In the genomic region with DNA sequence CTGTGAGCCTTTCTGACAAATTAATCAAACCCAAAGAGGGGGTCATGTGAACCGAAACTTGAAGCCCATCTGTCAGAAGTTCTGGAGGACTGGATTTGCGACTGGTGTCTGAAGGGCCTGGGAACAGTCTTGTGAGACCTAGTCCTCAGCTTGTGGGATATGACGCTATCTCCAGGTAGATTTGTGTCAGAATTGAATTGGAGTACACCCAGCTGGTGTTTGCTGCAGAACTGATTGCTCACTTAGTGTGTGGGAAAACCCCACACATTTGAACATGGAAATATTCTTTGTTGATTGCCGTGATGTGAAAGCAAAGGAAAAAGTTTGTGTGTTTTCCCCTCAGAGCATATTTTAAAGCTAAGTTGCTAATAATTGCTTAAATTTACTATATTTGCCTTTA, we compare ENCODE assay signal across 1 cellular context.
TF ChIP-seq lines count a peak whose summit lies in the region.

No MANE protein-coding gene starts in this region.

TF ChIP-seq in GM12878, 131 proteins besides CTCF, POLR2A, EP300 and RAD21 (continued from another document):
- no peak for TF ChIP-seq SUPT20H (IDR thresholded peaks at IDR 0.05; ENCODE audit: borderline replicate concordance, control insufficient read depth, low read depth, low read length)
- TF ChIP-seq CBFB (IDR thresholded peaks at IDR 0.05; ENCODE audit: low read depth) = no peak
- TF ChIP-seq HCFC1 (IDR thresholded peaks at IDR 0.05; ENCODE audit: low read length) = no peak
- TF ChIP-seq SMAD1 (IDR thresholded peaks at IDR 0.05; ENCODE audit: low read depth, partially characterized antibody) = no peak
- no peak for TF ChIP-seq STAT1 (conservative IDR thresholded peaks at IDR 0.05)
- TF ChIP-seq ZNF622 (IDR thresholded peaks at IDR 0.05) = no peak
- TF ChIP-seq ZNF24 (IDR thresholded peaks at IDR 0.05) = no peak
- no peak for TF ChIP-seq WRNIP1 (IDR thresholded peaks at IDR 0.05; ENCODE audit: borderline replicate concordance, low read depth, low read length)
- peak; percentile 82 for TF ChIP-seq RFX5 (IDR thresholded peaks at IDR 0.05; ENCODE audit: low read depth, low read length)
- no peak for TF ChIP-seq BRCA1 (IDR thresholded peaks at IDR 0.05; ENCODE audit: low read depth, low read length)
- no peak for TF ChIP-seq NFXL1 (IDR thresholded peaks at IDR 0.05; ENCODE audit: borderline replicate concordance)
- TF ChIP-seq, protein P1, sequence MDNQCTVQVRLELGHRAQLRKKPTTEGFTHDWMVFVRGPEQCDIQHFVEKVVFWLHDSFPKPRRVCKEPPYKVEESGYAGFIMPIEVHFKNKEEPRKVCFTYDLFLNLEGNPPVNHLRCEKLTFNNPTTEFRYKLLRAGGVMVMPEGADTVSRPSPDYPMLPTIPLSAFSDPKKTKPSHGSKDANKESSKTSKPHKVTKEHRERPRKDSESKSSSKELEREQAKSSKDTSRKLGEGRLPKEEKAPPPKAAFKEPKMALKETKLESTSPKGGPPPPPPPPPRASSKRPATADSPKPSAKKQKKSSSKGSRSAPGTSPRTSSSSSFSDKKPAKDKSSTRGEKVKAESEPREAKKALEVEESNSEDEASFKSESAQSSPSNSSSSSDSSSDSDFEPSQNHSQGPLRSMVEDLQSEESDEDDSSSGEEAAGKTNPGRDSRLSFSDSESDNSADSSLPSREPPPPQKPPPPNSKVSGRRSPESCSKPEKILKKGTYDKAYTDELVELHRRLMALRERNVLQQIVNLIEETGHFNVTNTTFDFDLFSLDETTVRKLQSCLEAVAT (IDR thresholded peaks at IDR 0.05) = no peak
- no peak for TF ChIP-seq TAF1 (IDR thresholded peaks at IDR 0.05; ENCODE audit: borderline replicate concordance, low read depth, low read length)
- TF ChIP-seq KLF5 (IDR thresholded peaks at IDR 0.05; ENCODE audit: partially characterized antibody) = no peak
- TF ChIP-seq, protein P2, sequence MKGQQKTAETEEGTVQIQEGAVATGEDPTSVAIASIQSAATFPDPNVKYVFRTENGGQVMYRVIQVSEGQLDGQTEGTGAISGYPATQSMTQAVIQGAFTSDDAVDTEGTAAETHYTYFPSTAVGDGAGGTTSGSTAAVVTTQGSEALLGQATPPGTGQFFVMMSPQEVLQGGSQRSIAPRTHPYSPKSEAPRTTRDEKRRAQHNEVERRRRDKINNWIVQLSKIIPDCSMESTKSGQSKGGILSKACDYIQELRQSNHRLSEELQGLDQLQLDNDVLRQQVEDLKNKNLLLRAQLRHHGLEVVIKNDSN (IDR thresholded peaks at IDR 0.05; ENCODE audit: borderline replicate concordance, extremely low read length, insufficient read depth, low read depth, low read length) = no peak
- TF ChIP-seq EZH2 (IDR thresholded peaks at IDR 0.05; ENCODE audit: borderline replicate concordance, control insufficient read depth, low read depth, low read length) = no peak
- TF ChIP-seq KDM1A (IDR thresholded peaks at IDR 0.05; ENCODE audit: borderline replicate concordance) = no peak
- TF ChIP-seq, protein P3, sequence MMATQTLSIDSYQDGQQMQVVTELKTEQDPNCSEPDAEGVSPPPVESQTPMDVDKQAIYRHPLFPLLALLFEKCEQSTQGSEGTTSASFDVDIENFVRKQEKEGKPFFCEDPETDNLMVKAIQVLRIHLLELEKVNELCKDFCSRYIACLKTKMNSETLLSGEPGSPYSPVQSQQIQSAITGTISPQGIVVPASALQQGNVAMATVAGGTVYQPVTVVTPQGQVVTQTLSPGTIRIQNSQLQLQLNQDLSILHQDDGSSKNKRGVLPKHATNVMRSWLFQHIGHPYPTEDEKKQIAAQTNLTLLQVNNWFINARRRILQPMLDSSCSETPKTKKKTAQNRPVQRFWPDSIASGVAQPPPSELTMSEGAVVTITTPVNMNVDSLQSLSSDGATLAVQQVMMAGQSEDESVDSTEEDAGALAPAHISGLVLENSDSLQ (IDR thresholded peaks at IDR 0.05) = peak; percentile 74
- TF ChIP-seq, protein P4, sequence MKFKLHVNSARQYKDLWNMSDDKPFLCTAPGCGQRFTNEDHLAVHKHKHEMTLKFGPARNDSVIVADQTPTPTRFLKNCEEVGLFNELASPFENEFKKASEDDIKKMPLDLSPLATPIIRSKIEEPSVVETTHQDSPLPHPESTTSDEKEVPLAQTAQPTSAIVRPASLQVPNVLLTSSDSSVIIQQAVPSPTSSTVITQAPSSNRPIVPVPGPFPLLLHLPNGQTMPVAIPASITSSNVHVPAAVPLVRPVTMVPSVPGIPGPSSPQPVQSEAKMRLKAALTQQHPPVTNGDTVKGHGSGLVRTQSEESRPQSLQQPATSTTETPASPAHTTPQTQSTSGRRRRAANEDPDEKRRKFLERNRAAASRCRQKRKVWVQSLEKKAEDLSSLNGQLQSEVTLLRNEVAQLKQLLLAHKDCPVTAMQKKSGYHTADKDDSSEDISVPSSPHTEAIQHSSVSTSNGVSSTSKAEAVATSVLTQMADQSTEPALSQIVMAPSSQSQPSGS (IDR thresholded peaks at IDR 0.05; ENCODE audit: low read length) = peak; percentile 49; the same call in 1 of the 2 replicates
- TF ChIP-seq, protein P5, sequence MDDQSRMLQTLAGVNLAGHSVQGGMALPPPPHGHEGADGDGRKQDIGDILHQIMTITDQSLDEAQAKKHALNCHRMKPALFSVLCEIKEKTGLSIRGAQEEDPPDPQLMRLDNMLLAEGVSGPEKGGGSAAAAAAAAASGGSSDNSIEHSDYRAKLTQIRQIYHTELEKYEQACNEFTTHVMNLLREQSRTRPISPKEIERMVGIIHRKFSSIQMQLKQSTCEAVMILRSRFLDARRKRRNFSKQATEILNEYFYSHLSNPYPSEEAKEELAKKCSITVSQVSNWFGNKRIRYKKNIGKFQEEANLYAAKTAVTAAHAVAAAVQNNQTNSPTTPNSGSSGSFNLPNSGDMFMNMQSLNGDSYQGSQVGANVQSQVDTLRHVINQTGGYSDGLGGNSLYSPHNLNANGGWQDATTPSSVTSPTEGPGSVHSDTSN (IDR thresholded peaks at IDR 0.05; ENCODE audit: insufficient replicate concordance, low read depth, low read length) = peak; percentile 48
- TF ChIP-seq, protein P6, sequence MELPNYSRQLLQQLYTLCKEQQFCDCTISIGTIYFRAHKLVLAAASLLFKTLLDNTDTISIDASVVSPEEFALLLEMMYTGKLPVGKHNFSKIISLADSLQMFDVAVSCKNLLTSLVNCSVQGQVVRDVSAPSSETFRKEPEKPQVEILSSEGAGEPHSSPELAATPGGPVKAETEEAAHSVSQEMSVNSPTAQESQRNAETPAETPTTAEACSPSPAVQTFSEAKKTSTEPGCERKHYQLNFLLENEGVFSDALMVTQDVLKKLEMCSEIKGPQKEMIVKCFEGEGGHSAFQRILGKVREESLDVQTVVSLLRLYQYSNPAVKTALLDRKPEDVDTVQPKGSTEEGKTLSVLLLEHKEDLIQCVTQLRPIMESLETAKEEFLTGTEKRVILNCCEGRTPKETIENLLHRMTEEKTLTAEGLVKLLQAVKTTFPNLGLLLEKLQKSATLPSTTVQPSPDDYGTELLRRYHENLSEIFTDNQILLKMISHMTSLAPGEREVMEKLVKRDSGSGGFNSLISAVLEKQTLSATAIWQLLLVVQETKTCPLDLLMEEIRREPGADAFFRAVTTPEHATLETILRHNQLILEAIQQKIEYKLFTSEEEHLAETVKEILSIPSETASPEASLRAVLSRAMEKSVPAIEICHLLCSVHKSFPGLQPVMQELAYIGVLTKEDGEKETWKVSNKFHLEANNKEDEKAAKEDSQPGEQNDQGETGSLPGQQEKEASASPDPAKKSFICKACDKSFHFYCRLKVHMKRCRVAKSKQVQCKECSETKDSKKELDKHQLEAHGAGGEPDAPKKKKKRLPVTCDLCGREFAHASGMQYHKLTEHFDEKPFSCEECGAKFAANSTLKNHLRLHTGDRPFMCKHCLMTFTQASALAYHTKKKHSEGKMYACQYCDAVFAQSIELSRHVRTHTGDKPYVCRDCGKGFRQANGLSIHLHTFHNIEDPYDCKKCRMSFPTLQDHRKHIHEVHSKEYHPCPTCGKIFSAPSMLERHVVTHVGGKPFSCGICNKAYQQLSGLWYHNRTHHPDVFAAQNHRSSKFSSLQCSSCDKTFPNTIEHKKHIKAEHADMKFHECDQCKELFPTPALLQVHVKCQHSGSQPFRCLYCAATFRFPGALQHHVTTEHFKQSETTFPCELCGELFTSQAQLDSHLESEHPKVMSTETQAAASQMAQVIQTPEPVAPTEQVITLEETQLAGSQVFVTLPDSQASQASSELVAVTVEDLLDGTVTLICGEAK (IDR thresholded peaks at IDR 0.05; ENCODE audit: borderline replicate concordance) = no peak
- TF ChIP-seq MYB (IDR thresholded peaks at IDR 0.05; ENCODE audit: borderline replicate concordance, low read depth, low read length) = no peak
- TF ChIP-seq TCF3 (IDR thresholded peaks at IDR 0.05; ENCODE audit: borderline replicate concordance, insufficient read depth, low read depth, low read length) = 0 out of 2 replicates have a peak, but pooled peaks have one; percentile 39
- TF ChIP-seq PML (IDR thresholded peaks at IDR 0.05; ENCODE audit: low read length) = no peak
